In genomic region chr4:39638358-39639239, GRCh38 we compare ENCODE assay signal across 8 cellular contexts. TPM values are rescaled to one million over a fixed set of nuclear protein-coding genes. Genes with fewer than 3 reads are reported as not detected.
DNase-seq lines count a peak whose midpoint lies in the region; ATAC-seq, FAIRE-seq and TF ChIP-seq lines count a peak whose summit lies in the region.

SMIM14 (minus strand) TSS chr4:39638865; CDS start chr4:39605145, 33,720 bp downstream.

- peaks cover 48% of the 10 kb centered on the region for H3K79me2 ChIP-seq in astrocyte (ENCODE audit: insufficient read depth, low read length)

- peak within 1 kb of the TSS; percentile 97 for H3K9ac ChIP-seq in astrocyte (ENCODE audit: low read length)

- H3K27me3 ChIP-seq in astrocyte (ENCODE audit: insufficient read depth, low read length) (no peaks in the 10 kb centered on the region), right cardiac atrium (ENCODE audit: control insufficient read depth, insufficient read depth) (no peaks in the 10 kb centered on the region), uterus (no peaks in the 10 kb centered on the region)

- H3K9me3 Mint-ChIP-seq in astrocyte (ENCODE audit: unreplicated experiment): no peaks in the 10 kb centered on the region

- H3K4me2 ChIP-seq in astrocyte (ENCODE audit: low read length): peak within 1 kb of the TSS; percentile 97

- DNase-seq in NCI-H187 (lab: John Stamatoyannopoulos, UW) (peak; percentile 86 to 98), T-helper 22 cell (ENCODE audit: low read depth) (peak; percentile 86), astrocyte (ENCODE audit: low read depth) (peak; percentile 94), right cardiac atrium (peak; percentile 99 to 100 (median 99)), putamen (ENCODE audit: low spot score) (peak; percentile 99), uterus (peak; percentile 98 to 99)

- no peaks in the 10 kb centered on the region for H3K9me3 ChIP-seq in astrocyte (ENCODE audit: insufficient read depth, low read depth, low read length)
- no peaks in the 10 kb centered on the region for H3K9me3 ChIP-seq in right cardiac atrium (ENCODE audit: control insufficient read depth, low read length)
- H3K9me3 ChIP-seq in uterus: no peaks in the 10 kb centered on the region

- under 1% methylated on average over 75 of the region's 75 CpGs for WGBS in right cardiac atrium

- peak; percentile 96 to 97 for TF ChIP-seq POLR2A in uterus (IDR thresholded peaks at IDR 0.05)

- peaks cover 10% of the 10 kb centered on the region for H4K20me1 ChIP-seq in astrocyte (ENCODE audit: insufficient read depth, low read length)

- H2AFZ ChIP-seq in astrocyte (ENCODE audit: low read depth, low read length): peak within 1 kb of the TSS; percentile 72

- peaks cover 17% of the 10 kb centered on the region for H3K4me1 ChIP-seq in astrocyte (ENCODE audit: insufficient read depth, low read length)
- peaks cover 5% of the 10 kb centered on the region for H3K4me1 ChIP-seq in right cardiac atrium (ENCODE audit: control insufficient read depth, insufficient read depth, low read length)
- no peaks in the 10 kb centered on the region for H3K4me1 ChIP-seq in uterus

- H3K27ac Mint-ChIP-seq in astrocyte (ENCODE audit: unreplicated experiment): peak within 1 kb of the TSS; percentile 99

- H3K36me3 ChIP-seq in astrocyte (ENCODE audit: insufficient read depth, low read length) (no peaks in the 10 kb centered on the region), uterus (no peaks in the 10 kb centered on the region)

- H3K4me3 ChIP-seq in astrocyte (ENCODE audit: insufficient read depth, low read depth, low read length) (peak within 1 kb of the TSS; percentile 96), right cardiac atrium (ENCODE audit: low read length) (peak within 1 kb of the TSS; percentile 90), uterus (peak within 1 kb of the TSS; percentile 78 to 80)

- no peak for FAIRE-seq in astrocyte (lab: Jason Lieb, UNC)

- H3K27ac ChIP-seq in astrocyte (ENCODE audit: low read depth, low read length) (peak within 1 kb of the TSS; percentile 99), right cardiac atrium (ENCODE audit: low read length) (peak within 1 kb of the TSS; percentile 96), uterus (peak within 1 kb of the TSS; percentile 93 to 97)

- H3K4me1 Mint-ChIP-seq in astrocyte (ENCODE audit: low read depth, unreplicated experiment): peaks cover 18% of the 10 kb centered on the region

- peak within 1 kb of the TSS; percentile 93 for H3K4me3 Mint-ChIP-seq in astrocyte (ENCODE audit: unreplicated experiment)

- intact Hi-C loops in right cardiac atrium (cut with DNase I): loop anchor here in 2 of 4 donors (5.0 to 10.0 kb wide), 2 partner anchors 111 to 114 kb away; partner anchors contain the start of gene UGDH (in 2 of the 2)
- intact Hi-C loops in uterus (cut with DNase I; ENCODE audit: low total_unique reads): loop anchor here (5.0 kb wide), 1 partner anchor 111 kb away; the partner anchor contains the start of gene UGDH

- peak; percentile 35 for ATAC-seq in GM18499 (IDR thresholded peaks at IDR 0.05; ENCODE audit: insufficient read depth, unreplicated experiment)
- peak; percentile 73 for ATAC-seq in HG02885 (IDR thresholded peaks at IDR 0.05; ENCODE audit: poor library complexity, unreplicated experiment)
- peak; percentile 99 for ATAC-seq in right cardiac atrium

- TF ChIP-seq CTCF in astrocyte (IDR thresholded peaks at IDR 0.05; ENCODE audit: insufficient read depth, low read depth, low read length): no peak
- peak in 3 of 4 experiments; percentile 22 to 67 (median 35) for TF ChIP-seq CTCF in uterus (IDR thresholded peaks at IDR 0.05)

- no peaks in the 10 kb centered on the region for H3K36me3 Mint-ChIP-seq in astrocyte (ENCODE audit: low read depth, unreplicated experiment)

- H3K27me3 Mint-ChIP-seq in astrocyte (ENCODE audit: low read depth, unreplicated experiment): no peaks in the 10 kb centered on the region

RNA-seq across cellular contexts. Expression of gene SMIM14, which starts in this region (rescaled TPM):
- total RNA-seq in astrocyte: 27.2 and 28.3 TPM in 2 replicates
- total RNA-seq in right cardiac atrium: 10 to 100 TPM; 20.0 to 25.5 (median 21.7) TPM
- 8.5 TPM for polyA plus RNA-seq in right cardiac atrium
- 10 to 100 TPM; 21.3 to 53.2 (median 35.3) TPM for total RNA-seq in uterus

Comparison
In these comparisons a context has a peak if more than half of its experiments do, and no peak if none do; other contexts are left out.
1. Peak in every context shown above with its lines: DNase-seq, ATAC-seq, H3K4me3 ChIP-seq and H3K27ac ChIP-seq.
2. ATAC-seq: peak in every context shown above with its lines; median percentile 99 in right cardiac atrium; 73 in HG02885; 35 in GM18499.